Comparison of ENCODE assay signal across 8 cellular contexts in the genomic region with DNA sequence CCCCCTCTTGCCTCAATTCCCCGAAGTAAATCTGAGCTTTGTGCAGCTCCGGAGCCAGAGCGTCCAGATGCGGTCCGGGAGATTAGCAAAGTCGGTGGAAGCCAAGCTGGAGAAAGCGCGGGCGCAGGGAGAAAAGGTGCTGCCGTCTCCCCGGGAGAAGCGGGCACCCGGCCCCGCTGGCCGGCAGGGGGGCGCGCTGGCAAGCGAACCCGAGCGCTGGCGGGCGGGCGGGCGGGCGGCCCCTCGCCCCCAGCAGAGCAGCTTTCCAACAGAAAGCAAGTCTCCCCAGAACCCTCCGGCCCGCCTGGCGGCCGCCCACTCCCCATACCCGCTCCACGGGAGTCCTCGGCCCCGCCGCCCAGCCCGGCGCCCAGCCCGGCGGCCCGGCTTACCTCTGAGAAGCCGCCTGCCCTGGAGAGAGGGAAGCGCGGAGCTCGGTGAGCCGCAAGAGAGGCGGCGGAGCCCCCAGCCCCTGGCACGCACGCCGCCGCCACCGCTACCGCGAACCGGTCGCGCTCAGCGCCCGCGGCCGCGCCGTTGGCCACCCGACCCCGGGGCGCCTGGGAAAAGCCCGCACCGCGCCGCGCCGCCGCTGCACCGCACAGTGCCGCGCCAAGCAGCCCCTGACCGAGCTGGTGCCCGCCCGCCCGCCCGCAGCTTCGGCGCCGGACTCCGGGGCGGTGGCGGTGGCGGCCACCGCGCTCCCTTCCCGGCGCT. TPM values are rescaled to one million over a fixed set of nuclear protein-coding genes. Genes with fewer than 3 reads are reported as not detected.
DNase-seq lines count a peak whose midpoint lies in the region; ATAC-seq and TF ChIP-seq lines count a peak whose summit lies in the region.

No MANE protein-coding gene starts in this region.

- H3K27me3 ChIP-seq in mammary epithelial cell (ENCODE audit: insufficient read depth, low read length) (peaks cover 57% of the 10 kb centered on the region), mucosa of rectum (ENCODE audit: control insufficient read depth in 2 of 2, insufficient read depth in 2 of 2, low read length in 2 of 2) (peaks cover 56 to 67% of the 10 kb centered on the region in 2 donors)

- WGBS in mammary epithelial cell (ENCODE audit: low coverage, missing lambda C conversion rate): no CpG with 5 or more reads among the region's 92 CpGs

- no peaks in the 10 kb centered on the region for H3K9me3 ChIP-seq in mammary epithelial cell (replicated peaks; ENCODE audit: insufficient read depth, low read length)
- H3K9me3 ChIP-seq in mucosa of rectum (ENCODE audit: control insufficient read depth in 2 of 2, low read length in 2 of 2): no peaks in the 10 kb centered on the region

- H3K4me2 ChIP-seq in mammary epithelial cell (ENCODE audit: insufficient read depth, low read depth, low read length): peak overlapping the region; percentile 90

- ATAC-seq in activated CD8-positive, alpha-beta memory T cell treated with anti-CD3 and anti-CD28 coated beads, Interleukin-2, amount 10 ng/mL, durations not matched to agents 7 days and 5 days: peak; percentile 13
- no peak for ATAC-seq in HG03460 (IDR thresholded peaks at IDR 0.05; ENCODE audit: unreplicated experiment)

- H4K20me1 ChIP-seq in mammary epithelial cell (ENCODE audit: insufficient read depth, low read length): no peaks in the 10 kb centered on the region

- dilution Hi-C loops in mammary epithelial cell (cut with HindIII; ENCODE audit: low sequenced_read_pairs): no loop called here

- H3K9ac ChIP-seq in mammary epithelial cell (ENCODE audit: insufficient read depth, low read length) (no peak overlapping the region), mucosa of rectum (ENCODE audit: low read depth in 1 of 2, low read length in 2 of 2) (no peak overlapping the region)

- no peak overlapping the region for H3K27ac ChIP-seq in mammary epithelial cell (ENCODE audit: insufficient read depth, low read depth, low read length)
- no peak overlapping the region for H3K27ac ChIP-seq in mucosa of rectum (ENCODE audit: low read depth in 2 of 2, low read length in 2 of 2)

- H3K27ac Mint-ChIP-seq in activated CD8-positive, alpha-beta memory T cell treated with anti-CD3 and anti-CD28 coated beads, Interleukin-2, amount 10 ng/mL, durations not matched to agents 7 days and 5 days: no peak overlapping the region

- in situ Hi-C loops in mammary epithelial cell (cut with MboI; ENCODE audit: low sequenced_read_pairs in 2 of 2): no loop called here

- peak overlapping the region; percentile 61 for H2AFZ ChIP-seq in mammary epithelial cell (ENCODE audit: low read depth, low read length)

- H3K36me3 Mint-ChIP-seq in activated CD8-positive, alpha-beta memory T cell treated with anti-CD3 and anti-CD28 coated beads, Interleukin-2, amount 10 ng/mL, durations not matched to agents 7 days and 5 days: no peaks in the 10 kb centered on the region

- no TSS peak for BruUV-seq in mammary epithelial cell (replicated peaks; lab: Mats Ljungman, UMichigan)

- H3K36me3 ChIP-seq in mammary epithelial cell (ENCODE audit: insufficient read depth, low read length) (no peaks in the 10 kb centered on the region), mucosa of rectum (ENCODE audit: control insufficient read depth in 2 of 2, insufficient read depth in 2 of 2, low read length in 2 of 2) (no peaks in the 10 kb centered on the region)

- DNase-seq in activated CD8-positive, alpha-beta memory T cell treated with anti-CD3 and anti-CD28 coated beads, Interleukin-2, amount 10 ng/mL, durations not matched to agents 7 days and 5 days: no peak
- DNase-seq in activated CD8-positive, alpha-beta memory T cell treated with anti-CD3 and anti-CD28 coated beads, Interleukin-2, amount 50 U/mL, for 48 hours: no peak
- no peak for DNase-seq in LNCaP clone FGC (ENCODE audit: low read depth)
- no peak for DNase-seq in mammary epithelial cell
- no peak for DNase-seq in CD1c-positive myeloid dendritic cell (ENCODE audit: extremely low spot score)
- no peak for DNase-seq in GF-D8 (lab: John Stamatoyannopoulos, UW)

- TF ChIP-seq CTCF in LNCaP clone FGC (IDR thresholded peaks at IDR 0.05; ENCODE audit: control insufficient read depth, extremely low read depth, insufficient read depth) (no peak), mammary epithelial cell (conservative IDR thresholded peaks at IDR 0.05 in 1 of 2, IDR thresholded peaks at IDR 0.05 in 1 of 2; ENCODE audit: extremely low read depth in 1 of 2, insufficient read depth in 1 of 2, low read depth in 1 of 2, low read length in 2 of 2) (no peak)

- CTCF ChIA-PET in activated CD8-positive, alpha-beta memory T cell treated with anti-CD3 and anti-CD28 coated beads, Interleukin-2, amount 10 ng/mL, durations not matched to agents 7 days and 5 days (lab: Charles Lee): no interaction called here
- CTCF ChIA-PET in mammary epithelial cell (lab: Charles Lee; ENCODE audit: low non-redundant PET): interaction anchor here (0.6 kb wide), 1 partner anchor 238 kb away, joined by 3 read pairs; no protein-coding TSS in a partner anchor

- peak overlapping the region; percentile 38 for H3K4me3 Mint-ChIP-seq in activated CD8-positive, alpha-beta memory T cell treated with anti-CD3 and anti-CD28 coated beads, Interleukin-2, amount 10 ng/mL, durations not matched to agents 7 days and 5 days

- intact Hi-C loops in mammary epithelial cell (cut with micrococcal nuclease): loop anchor here (2.0 to 5.0 kb wide), 2 partner anchors 29 to 124 kb away; a partner anchor contains a TSS

- H3K4me1 ChIP-seq in mammary epithelial cell (ENCODE audit: insufficient read depth, low read length): peaks cover 23% of the 10 kb centered on the region
- H3K4me1 ChIP-seq in mucosa of rectum (ENCODE audit: control insufficient read depth in 2 of 2, insufficient read depth in 2 of 2, low read length in 2 of 2): peaks cover 7 to 13% of the 10 kb centered on the region in 2 donors

- no peaks in the 10 kb centered on the region for H3K9me3 Mint-ChIP-seq in activated CD8-positive, alpha-beta memory T cell treated with anti-CD3 and anti-CD28 coated beads, Interleukin-2, amount 10 ng/mL, durations not matched to agents 7 days and 5 days (ENCODE audit: low read depth)

- H3K4me3 ChIP-seq in LNCaP clone FGC (ENCODE audit: low read depth, low read length) (peak overlapping the region; percentile 54), mammary epithelial cell (replicated peaks in 1 of 3; ENCODE audit: insufficient read depth in 1 of 3, low read depth in 2 of 3, low read length in 3 of 3) (peak overlapping the region; percentile 47 to 59 (median 56)), mucosa of rectum (ENCODE audit: low read length in 2 of 2) (peak overlapping the region; percentile 62 to 67)

- H3K27me3 Mint-ChIP-seq in activated CD8-positive, alpha-beta memory T cell treated with anti-CD3 and anti-CD28 coated beads, Interleukin-2, amount 10 ng/mL, durations not matched to agents 7 days and 5 days: peaks cover 70% of the 10 kb centered on the region

- H3K79me2 ChIP-seq in mammary epithelial cell (ENCODE audit: insufficient read depth, low read length): no peaks in the 10 kb centered on the region

- peaks cover 21% of the 10 kb centered on the region for H3K4me1 Mint-ChIP-seq in activated CD8-positive, alpha-beta memory T cell treated with anti-CD3 and anti-CD28 coated beads, Interleukin-2, amount 10 ng/mL, durations not matched to agents 7 days and 5 days

RNA-seq across cellular contexts. Expression of a gene that starts 0.5 kb away (rescaled TPM):
- total RNA-seq in activated CD8-positive, alpha-beta memory T cell treated with anti-CD3 and anti-CD28 coated beads, Interleukin-2, amount 10 ng/mL, durations not matched to agents 7 days and 5 days: not detected
- 1 to 10 TPM in 1 of 2 donors, not detected in 1; 1.3 TPM for total RNA-seq in mammary epithelial cell
- 0.23 TPM for polyA plus RNA-seq in mammary epithelial cell
- polyA minus RNA-seq in mammary epithelial cell: not detected

RNA-seq across cellular contexts. Expression of a gene that starts 29.2 kb away (rescaled TPM):
- total RNA-seq in activated CD8-positive, alpha-beta memory T cell treated with anti-CD3 and anti-CD28 coated beads, Interleukin-2, amount 10 ng/mL, durations not matched to agents 7 days and 5 days: 100 to 1,000 TPM; 752 to 908 TPM
- 1,000 to 10,000 TPM in 1 of 2 donors, 100 to 1,000 TPM in 1; 857 to 1,015 TPM for total RNA-seq in mammary epithelial cell
- polyA plus RNA-seq in mammary epithelial cell: 2,382 TPM
- polyA minus RNA-seq in mammary epithelial cell: 1,181 TPM
